ENCODE assay signal across 8 cellular contexts in the genomic region with DNA sequence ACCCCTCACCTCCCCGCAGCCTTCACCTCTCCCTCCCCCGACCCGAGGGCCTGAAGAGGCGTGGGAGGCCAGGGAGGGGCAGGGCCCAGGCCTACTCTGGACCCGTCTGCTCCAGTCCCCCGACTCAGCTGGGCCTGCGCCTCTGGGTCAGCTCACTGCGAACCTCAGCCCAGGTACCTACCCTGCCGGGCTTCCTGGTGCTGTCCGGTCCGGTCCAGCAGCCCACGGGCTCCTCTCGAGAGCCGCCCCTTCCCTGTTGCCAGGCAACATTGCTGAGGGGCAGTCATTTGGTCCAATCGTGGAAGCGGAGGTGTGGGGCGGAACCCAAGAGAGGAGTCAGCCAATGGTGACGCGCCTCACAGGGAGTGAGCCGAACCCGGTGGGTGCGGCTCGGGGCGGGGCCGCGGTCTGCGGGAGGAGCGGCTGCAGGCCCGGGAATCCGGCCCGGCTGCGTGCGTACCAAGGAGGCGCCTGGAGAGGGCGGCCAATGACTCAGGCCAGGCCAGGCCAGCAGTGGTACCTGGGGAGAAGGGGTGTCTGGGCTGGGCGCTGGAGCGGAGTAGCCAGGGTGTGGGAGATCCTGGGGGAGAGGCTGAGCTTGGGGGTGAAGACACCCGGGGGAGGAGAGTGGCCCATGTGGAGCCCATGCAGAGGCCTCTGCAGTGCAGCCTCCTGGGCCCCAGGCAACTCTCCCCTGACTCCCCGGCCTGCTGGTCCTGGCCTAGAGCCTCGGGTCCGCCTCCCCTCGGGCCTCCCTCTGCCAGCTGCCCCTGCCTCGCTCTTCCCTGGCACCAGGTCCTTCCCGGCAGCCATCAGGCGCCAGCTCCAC. TPM values are rescaled to one million over a fixed set of nuclear protein-coding genes. Genes with fewer than 3 reads are reported as not detected.
DNase-seq lines count a peak whose midpoint lies in the region; ATAC-seq and TF ChIP-seq lines count a peak whose summit lies in the region.

MEAK7 (minus strand) TSS at position 240 of the 829 bp plus-strand sequence. CDS start 6,573 bp downstream, outside the sequence.

- peaks cover 26% of the 10 kb centered on the region for H3K4me1 Mint-ChIP-seq in GM23338
- peaks cover 44% of the 10 kb centered on the region for H3K4me1 Mint-ChIP-seq in activated naive CD8-positive, alpha-beta T cell treated with anti-CD3 and anti-CD28 coated beads, Interleukin-2, amount 50 U/mL, for 24 hours

- DNase-seq in ELR (ENCODE audit: low read depth), result peak; percentile 99
- DNase-seq in GM23338 (ENCODE audit: low spot score), result peak; percentile 99
- DNase-seq in LHCN-M2 (ENCODE audit: low read depth), result peak; percentile 98
- DNase-seq in SW 1271 (lab: John Stamatoyannopoulos, UW), result peak; percentile 94 to 95
- peak; percentile 99 for DNase-seq in activated naive CD8-positive, alpha-beta T cell treated with anti-CD3 and anti-CD28 coated beads, Interleukin-2, amount 50 U/mL, for 24 hours
- DNase-seq in Right ventricle myocardium superior, result peak; percentile 99
- peak; percentile 99 for DNase-seq in tibial nerve (ENCODE audit: low spot score in 2 of 2)

- H4K20me1 ChIP-seq in GM23338 (replicated peaks; ENCODE audit: insufficient read depth), result no peaks in the 10 kb centered on the region; the same call in 1 of the 2 replicates

- peak; percentile 30 to 82 for TF ChIP-seq EP300 in tibial nerve (IDR thresholded peaks at IDR 0.05)

- no peaks in the 10 kb centered on the region for H3K36me3 Mint-ChIP-seq in GM23338 (ENCODE audit: low read depth)
- H3K36me3 Mint-ChIP-seq in activated naive CD8-positive, alpha-beta T cell treated with anti-CD3 and anti-CD28 coated beads, Interleukin-2, amount 50 U/mL, for 24 hours (ENCODE audit: low read depth), result no peaks in the 10 kb centered on the region

- no peaks in the 10 kb centered on the region for H3K9me2 ChIP-seq in GM23338 (ENCODE audit: insufficient read depth)

- peak within 1 kb of the TSS; percentile 87 for H3K4me2 ChIP-seq in GM23338
- peak within 1 kb of the TSS; percentile 92 for H3K4me2 ChIP-seq in parathyroid adenoma (ENCODE audit: low read length)

- H3K4me3 Mint-ChIP-seq in GM23338, result peak within 1 kb of the TSS; percentile 84
- H3K4me3 Mint-ChIP-seq in activated naive CD8-positive, alpha-beta T cell treated with anti-CD3 and anti-CD28 coated beads, Interleukin-2, amount 50 U/mL, for 24 hours, result peak within 1 kb of the TSS; percentile 88

- ATAC-seq in GM23338, result peak; percentile 92
- peak; percentile 96 for ATAC-seq in activated naive CD8-positive, alpha-beta T cell treated with anti-CD3 and anti-CD28 coated beads, Interleukin-2, amount 50 U/mL, for 24 hours
- peak; percentile 97 for ATAC-seq in Right ventricle myocardium superior (ENCODE audit: poor library complexity)

- H3K9ac ChIP-seq in parathyroid adenoma, result peak within 1 kb of the TSS; percentile 88

- 1 to 2% methylated on average over 15 to 35 of the region's 45 CpGs for WGBS in tibial nerve, 2 donors

- H3K27me3 ChIP-seq in GM23338 (ENCODE audit: insufficient read depth), result no peaks in the 10 kb centered on the region
- no peaks in the 10 kb centered on the region for H3K27me3 ChIP-seq in parathyroid adenoma (ENCODE audit: control insufficient read depth, insufficient read depth, low read length)
- no peaks in the 10 kb centered on the region for H3K27me3 ChIP-seq in tibial nerve

- H3K79me2 ChIP-seq in GM23338 (replicated peaks; ENCODE audit: insufficient read depth) (peaks cover 4% of the 10 kb centered on the region; the same call in 1 of the 2 replicates), parathyroid adenoma (no peaks in the 10 kb centered on the region)

- peak within 1 kb of the TSS; percentile 95 for H3K27ac Mint-ChIP-seq in GM23338
- H3K27ac Mint-ChIP-seq in activated naive CD8-positive, alpha-beta T cell treated with anti-CD3 and anti-CD28 coated beads, Interleukin-2, amount 50 U/mL, for 24 hours, result peak within 1 kb of the TSS; percentile 87

- no peaks in the 10 kb centered on the region for H3K9me3 ChIP-seq in parathyroid adenoma (ENCODE audit: control insufficient read depth, low read length)
- no peaks in the 10 kb centered on the region for H3K9me3 ChIP-seq in tibial nerve

- H2AFZ ChIP-seq in GM23338, result peak within 1 kb of the TSS; percentile 96
- peak within 1 kb of the TSS; percentile 96 for H2AFZ ChIP-seq in parathyroid adenoma

- intact Hi-C loops in Right ventricle myocardium superior (cut with DNase I), result no loop called here

- H3K36me3 ChIP-seq in GM23338 (ENCODE audit: insufficient read depth) (no peaks in the 10 kb centered on the region), parathyroid adenoma (ENCODE audit: control insufficient read depth, insufficient read depth, low read length) (no peaks in the 10 kb centered on the region), tibial nerve (peaks cover 0 to 28% (median 0%) of the 10 kb centered on the region in 3 donors)

- H3K27me3 Mint-ChIP-seq in GM23338 (ENCODE audit: insufficient read depth, low read depth, poor library complexity), result peaks cover 9% of the 10 kb centered on the region
- no peaks in the 10 kb centered on the region for H3K27me3 Mint-ChIP-seq in activated naive CD8-positive, alpha-beta T cell treated with anti-CD3 and anti-CD28 coated beads, Interleukin-2, amount 50 U/mL, for 24 hours

- peak; percentile 52 to 85 for TF ChIP-seq POLR2A in tibial nerve (IDR thresholded peaks at IDR 0.05)

- H3K4me3 ChIP-seq in GM23338, result peak within 1 kb of the TSS; percentile 97
- H3K4me3 ChIP-seq in parathyroid adenoma (ENCODE audit: low read depth, low read length), result peak within 1 kb of the TSS; percentile 91
- peak within 1 kb of the TSS; percentile 57 to 94 (median 72) for H3K4me3 ChIP-seq in tibial nerve

- TF ChIP-seq CTCF in GM23338 (conservative IDR thresholded peaks at IDR 0.05; ENCODE audit: low read depth in 2 of 2), result no peak
- TF ChIP-seq CTCF in parathyroid adenoma (IDR thresholded peaks at IDR 0.05), result peak; percentile 22
- peak in 2 of 5 experiments; percentile 41 to 48 for TF ChIP-seq CTCF in tibial nerve (IDR thresholded peaks at IDR 0.05)

- H3K27ac ChIP-seq in GM23338 (ENCODE audit: low read depth), result 0 out of 2 replicates have a peak within 1 kb of the TSS, but pooled peaks have one; percentile 50
- peak within 1 kb of the TSS; percentile 59 for H3K27ac ChIP-seq in parathyroid adenoma
- H3K27ac ChIP-seq in tibial nerve, result peak within 1 kb of the TSS; percentile 80 to 95 (median 88)

- H3K4me1 ChIP-seq in GM23338 (ENCODE audit: insufficient read depth) (peaks cover 4% of the 10 kb centered on the region), parathyroid adenoma (peaks cover 11% of the 10 kb centered on the region), tibial nerve (peaks cover 0 to 32% (median 13%) of the 10 kb centered on the region in 4 donors)

- H3K9me3 Mint-ChIP-seq in GM23338, result no peaks in the 10 kb centered on the region
- no peaks in the 10 kb centered on the region for H3K9me3 Mint-ChIP-seq in activated naive CD8-positive, alpha-beta T cell treated with anti-CD3 and anti-CD28 coated beads, Interleukin-2, amount 50 U/mL, for 24 hours

- 0 out of 2 replicates have a peak, but pooled peaks cover 4% of the 10 kb centered on the region for H3F3A ChIP-seq in GM23338 (replicated peaks; ENCODE audit: low read depth)

TF ChIP-seq in GM23338, 12 proteins besides CTCF, POLR2A, EP300 and RAD21:
- TF ChIP-seq REST (IDR thresholded peaks at IDR 0.05; ENCODE audit: unreplicated experiment) (no peak), JUNB (IDR thresholded peaks at IDR 0.05; ENCODE audit: unreplicated experiment) (no peak), POLR2AphosphoS5 (IDR thresholded peaks at IDR 0.05; ENCODE audit: low read depth) (peak; percentile 87), CREB1 (CRISPR knock-in tag; IDR thresholded peaks at IDR 0.05; ENCODE audit: low read depth) (peak; percentile 52; the same call in 1 of the 2 replicates)
TF ChIP-seq in GM23338: peak in this region for 2.

RNA-seq across cellular contexts. Expression of gene MEAK7, which starts in this region (rescaled TPM):
- total RNA-seq in GM23338 (2014; rRNA removed; shearing (Covaris generic)), result 16.9 and 17.2 TPM in 2 replicates
- 7.5 and 7.9 TPM in 2 replicates for polyA plus RNA-seq in GM23338 (2016; fragmentation: Nextera tagmentation; extraction: Ambion mirVana)
- 15.3 and 17.2 TPM in 2 replicates for total RNA-seq in LHCN-M2 (2014; rRNA removed)
- polyA plus RNA-seq in LHCN-M2 (2012), result 26.7 TPM
- 5.0 TPM for total RNA-seq in Right ventricle myocardium superior
- total RNA-seq in tibial nerve, result 10 to 100 TPM in 3 of 4 donors, 1 to 10 TPM in 1; 9.2 to 15.9 (median 14.3) TPM

Comparison
In these comparisons a context has a peak if more than half of its experiments do, and no peak if none do; other contexts are left out.
1. Peak in every context shown above with its lines: DNase-seq, ATAC-seq, H3K4me3 ChIP-seq and H3K27ac ChIP-seq.